ENCODE assay signal across 31 cellular contexts in the genomic region with DNA sequence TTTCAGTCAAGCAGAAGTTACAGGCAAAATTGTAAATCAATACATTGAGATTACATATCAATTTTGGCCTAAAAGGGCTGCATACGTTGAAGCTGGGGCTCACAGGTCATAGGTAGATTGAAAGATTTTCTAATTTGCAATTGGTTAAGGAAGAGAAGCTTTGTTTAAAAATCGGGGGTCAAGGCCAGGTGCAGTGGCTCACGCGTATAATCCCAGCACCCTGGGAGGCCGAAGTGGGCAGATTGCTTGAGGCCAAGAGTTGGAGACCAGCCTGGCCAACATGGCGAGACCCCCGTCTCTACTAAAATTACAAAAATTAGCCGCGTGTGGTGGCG.
"Had no signal": no experiment of that assay in that cellular context is flagged by ENCODE, and none has a peak within 500 bp of the region (broad histone marks: within the 10 kb centered on the region; RNA-seq: fewer than 3 reads in every experiment).

No MANE protein-coding gene starts in this region.

- H3K27ac Mint-ChIP-seq: naive B cell; naive thymus-derived CD8-positive, alpha-beta T cell; nephron progenitor cell; stimulated activated memory B cell treated with anti-CD40 and anti-IgM and Interleukin-4, amounts not matched to agents 10 μg/mL and 1 μg/mL and 100 μg/mL, for 72 hours; stimulated activated naive CD8-positive, alpha-beta T cell treated with anti-CD3 and anti-CD28 coated beads, Interleukin-15, amount 100 ng/mL, for 72 hours; type B pancreatic cell had no signal

- H3K9me3 ChIP-seq: neutrophil, pancreas, psoas muscle, suprapubic skin, testis, tibial artery, transverse colon, upper lobe of right lung, uterus had no signal

- FAIRE-seq: pancreas had no signal

- H3K9me3 Mint-ChIP-seq: naive thymus-derived CD8-positive, alpha-beta T cell; type B pancreatic cell had no signal

- ATAC-seq: naive thymus-derived CD8-positive, alpha-beta T cell; natural killer cell treated with Interleukin-12 subunit alpha and Interleukin-12 subunit beta and Interleukin-15 and Interleukin-18, amount 100 ng/mL, for 72 hours; pancreas; psoas muscle; right cardiac atrium; sciatic nerve; stimulated activated memory B cell treated with anti-CD40 and anti-IgM and Interleukin-4, amounts not matched to agents 10 μg/mL and 1 μg/mL and 100 μg/mL, for 72 hours; stimulated activated naive CD8-positive, alpha-beta T cell treated with anti-CD3 and anti-CD28 coated beads, Interleukin-15, amount 100 ng/mL, for 72 hours; upper lobe of right lung had no signal

- H3K4me3 Mint-ChIP-seq: naive B cell; naive thymus-derived CD8-positive, alpha-beta T cell; natural killer cell treated with Interleukin-12 subunit alpha and Interleukin-12 subunit beta and Interleukin-15 and Interleukin-18, amount 100 ng/mL, for 72 hours; nephron progenitor cell; neural crest cell; stimulated activated memory B cell treated with anti-CD40 and anti-IgM and Interleukin-4, amounts not matched to agents 10 μg/mL and 1 μg/mL and 100 μg/mL, for 72 hours; stimulated activated naive CD8-positive, alpha-beta T cell treated with anti-CD3 and anti-CD28 coated beads, Interleukin-15, amount 100 ng/mL, for 72 hours; type B pancreatic cell had no signal

- H3K4me1 Mint-ChIP-seq: neural crest cell had no signal

- DNase-seq: naive B cell; naive thymus-derived CD8-positive, alpha-beta T cell; nephron progenitor cell; nucleus accumbens; pancreas; psoas muscle; right cardiac atrium; spleen; stimulated activated CD4-positive, alpha-beta T cell treated with anti-CD3 and anti-CD28 coated beads, Interleukin-12 subunit alpha, Interleukin-12 subunit beta, amount 100 ng/mL, for 4 hours; stimulated activated CD4-positive, alpha-beta T cell treated with anti-CD3 and anti-CD28 coated beads, Interleukin-1b, Interleukin-23, amount 100 ng/mL, for 48 hours; stimulated activated CD4-positive, alpha-beta T cell treated with anti-CD3 and anti-CD28 coated beads, Interleukin-4, amount 100 ng/mL, for 1 hour; stimulated activated CD4-positive, alpha-beta T cell treated with anti-CD3 and anti-CD28 coated beads, Interleukin-4, amount 100 ng/mL, for 4 hours; stimulated activated CD8-positive, alpha-beta memory T cell treated with anti-CD3 and anti-CD28 coated beads, Interleukin-4, amount 100 ng/mL, for 48 hours; stimulated activated naive CD4-positive, alpha-beta T cell; stimulated activated naive CD8-positive, alpha-beta T cell treated with anti-CD3 and anti-CD28 coated beads, Interleukin-15, amount 100 ng/mL, for 72 hours; substantia nigra; testis; tibial artery; transverse colon; upper lobe of right lung; uterus had no signal

- H3K36me3 ChIP-seq: neutrophil, pancreas, spleen, suprapubic skin, transverse colon, upper lobe of right lung, uterus had no signal

- H3K4me2 ChIP-seq: smooth muscle cell had no signal

- H3K27me3 ChIP-seq: neutrophil, pancreas, spleen, suprapubic skin, testis, tibial artery, transverse colon, upper lobe of right lung, uterus had no signal

- H3K4me3 ChIP-seq: pancreas, psoas muscle, skin epidermis, smooth muscle cell, spleen, suprapubic skin, testis, tibial artery, transverse colon, upper lobe of right lung, uterus had no signal

- H3K27ac ChIP-seq: pancreas, psoas muscle, spleen, suprapubic skin, testis, tibial artery, transverse colon, upper lobe of right lung, uterus had no signal

- H3K36me3 Mint-ChIP-seq: naive B cell; naive thymus-derived CD8-positive, alpha-beta T cell; natural killer cell treated with Interleukin-12 subunit alpha and Interleukin-12 subunit beta and Interleukin-15 and Interleukin-18, amount 100 ng/mL, for 72 hours had no signal

- H3K27me3 Mint-ChIP-seq: naive thymus-derived CD8-positive, alpha-beta T cell; natural killer cell treated with Interleukin-12 subunit alpha and Interleukin-12 subunit beta and Interleukin-15 and Interleukin-18, amount 100 ng/mL, for 72 hours; progenitor cell of endocrine pancreas; stimulated activated memory B cell treated with anti-CD40 and anti-IgM and Interleukin-4, amounts not matched to agents 10 μg/mL and 1 μg/mL and 100 μg/mL, for 72 hours; stimulated activated naive CD8-positive, alpha-beta T cell treated with anti-CD3 and anti-CD28 coated beads, Interleukin-15, amount 100 ng/mL, for 72 hours; type B pancreatic cell had no signal

- H3K4me1 ChIP-seq: pancreas, testis, tibial artery, uterus had no signal
